In genomic region chr1:23389846-23390321, GRCh38 we compare ENCODE assay signal across 25 cellular contexts.
"Had no signal": no experiment of that assay in that cellular context is flagged by ENCODE, and none has a peak within 500 bp of the region (broad histone marks: within the 10 kb centered on the region; RNA-seq: fewer than 3 reads in every experiment).

No MANE protein-coding gene starts in this region.

- H3K9me3 Mint-ChIP-seq: activated naive CD8-positive, alpha-beta T cell treated with anti-CD3 and anti-CD28 coated beads, Interleukin-2, amount 10 ng/mL, durations not matched to agents 7 days and 5 days; memory B cell; nephron progenitor cell; stimulated activated effector memory CD8-positive, alpha-beta T cell treated with anti-CD3 and anti-CD28 coated beads, Interleukin-12 subunit alpha, Interleukin-12 subunit beta, amount 100 ng/mL, for 72 hours; stimulated activated naive CD8-positive, alpha-beta T cell treated with anti-CD3 and anti-CD28 coated beads, Interleukin-15, amount 100 ng/mL, for 72 hours; T-helper 1 cell treated with Interleukin-12 subunit alpha and Interleukin-12 subunit beta and Interleukin-4 antibody, amounts not matched to agents 30 μg/mL and 1 μg/mL, for 36 hours had no signal

- H3K4me3 ChIP-seq: gastroesophageal sphincter, mucosa of descending colon, tibial nerve had no signal

- H3K27me3 Mint-ChIP-seq: activated naive CD8-positive, alpha-beta T cell treated with anti-CD3 and anti-CD28 coated beads, Interleukin-2, amount 10 ng/mL, durations not matched to agents 7 days and 5 days; stimulated activated naive CD8-positive, alpha-beta T cell treated with anti-CD3 and anti-CD28 coated beads, Interleukin-15, amount 100 ng/mL, for 72 hours had no signal

- H3K36me3 Mint-ChIP-seq: activated naive CD8-positive, alpha-beta T cell treated with anti-CD3 and anti-CD28 coated beads, Interleukin-2, amount 10 ng/mL, durations not matched to agents 7 days and 5 days; memory B cell; stimulated activated effector memory CD8-positive, alpha-beta T cell treated with anti-CD3 and anti-CD28 coated beads, Interleukin-12 subunit alpha, Interleukin-12 subunit beta, amount 100 ng/mL, for 72 hours had no signal

- H3K4me1 Mint-ChIP-seq: activated naive CD8-positive, alpha-beta T cell treated with anti-CD3 and anti-CD28 coated beads, Interleukin-2, amount 10 ng/mL, durations not matched to agents 7 days and 5 days; stimulated activated effector memory CD8-positive, alpha-beta T cell treated with anti-CD3 and anti-CD28 coated beads, Interleukin-12 subunit alpha, Interleukin-12 subunit beta, amount 100 ng/mL, for 72 hours; stimulated activated naive CD8-positive, alpha-beta T cell treated with anti-CD3 and anti-CD28 coated beads, Interleukin-15, amount 100 ng/mL, for 72 hours had no signal

- H3K4me3 Mint-ChIP-seq: activated naive CD8-positive, alpha-beta T cell treated with anti-CD3 and anti-CD28 coated beads, Interleukin-2, amount 10 ng/mL, durations not matched to agents 7 days and 5 days; memory B cell; nephron progenitor cell; stimulated activated effector memory CD8-positive, alpha-beta T cell treated with anti-CD3 and anti-CD28 coated beads, Interleukin-12 subunit alpha, Interleukin-12 subunit beta, amount 100 ng/mL, for 72 hours; stimulated activated naive CD8-positive, alpha-beta T cell treated with anti-CD3 and anti-CD28 coated beads, Interleukin-15, amount 100 ng/mL, for 72 hours; T-helper 1 cell treated with Interleukin-12 subunit alpha and Interleukin-12 subunit beta and Interleukin-4 antibody, amounts not matched to agents 30 μg/mL and 1 μg/mL, for 36 hours had no signal

- H3K9me3 ChIP-seq: gastroesophageal sphincter, mucosa of descending colon, tibial nerve had no signal

- FAIRE-seq: bronchial epithelial cell, small intestine, urothelium cell line had no signal

- H3K27me3 ChIP-seq: gastroesophageal sphincter, tibial nerve had no signal

- DNase-seq: activated naive CD4-positive, alpha-beta T cell treated with Interleukin-2 at 50 U/mL for 16 hours; activated naive CD8-positive, alpha-beta T cell treated with anti-CD3 and anti-CD28 coated beads, Interleukin-2, amount 10 ng/mL, durations not matched to agents 7 days and 5 days; activated T-cell treated with anti-CD3 and anti-CD28 coated beads, Interleukin-2, amount 50 U/mL, for 1 hour; amniotic stem cell; cerebellar nuclear complex; cortex of kidney; head of caudate nucleus; hypothalamus; islet precursor cell; left cardiac atrium; mucosa of descending colon; nephron progenitor cell; nucleus accumbens; small intestine; stimulated activated CD4-positive, alpha-beta T cell treated with anti-CD3 and anti-CD28 coated beads, Interleukin-2, amount 100 ng/mL, for 24 hours; stimulated activated naive CD8-positive, alpha-beta T cell treated with anti-CD3 and anti-CD28 coated beads, Interleukin-15, amount 100 ng/mL, for 72 hours had no signal

- H3K27ac ChIP-seq: epithelial cell of prostate, gastroesophageal sphincter had no signal

- H3K27ac Mint-ChIP-seq: activated naive CD8-positive, alpha-beta T cell treated with anti-CD3 and anti-CD28 coated beads, Interleukin-2, amount 10 ng/mL, durations not matched to agents 7 days and 5 days; memory B cell; stimulated activated effector memory CD8-positive, alpha-beta T cell treated with anti-CD3 and anti-CD28 coated beads, Interleukin-12 subunit alpha, Interleukin-12 subunit beta, amount 100 ng/mL, for 72 hours; stimulated activated naive CD8-positive, alpha-beta T cell treated with anti-CD3 and anti-CD28 coated beads, Interleukin-15, amount 100 ng/mL, for 72 hours; T-helper 1 cell treated with Interleukin-12 subunit alpha and Interleukin-12 subunit beta and Interleukin-4 antibody, amounts not matched to agents 30 μg/mL and 1 μg/mL, for 36 hours had no signal

- ATAC-seq: gastroesophageal sphincter; left cardiac atrium; mucosa of descending colon; sciatic nerve; stimulated activated effector memory CD8-positive, alpha-beta T cell treated with anti-CD3 and anti-CD28 coated beads, Interleukin-12 subunit alpha, Interleukin-12 subunit beta, amount 100 ng/mL, for 72 hours; stimulated activated naive CD8-positive, alpha-beta T cell treated with anti-CD3 and anti-CD28 coated beads, Interleukin-15, amount 100 ng/mL, for 72 hours had no signal
